Comparison of ENCODE assay signal across 13 cellular contexts in genomic region chr16:30374538-30374937, GRCh38. TPM values are rescaled to one million over a fixed set of nuclear protein-coding genes. Genes with fewer than 3 reads are reported as not detected.
DNase-seq lines count a peak whose midpoint lies in the region; ATAC-seq and TF ChIP-seq lines count a peak whose summit lies in the region.
"Had no signal": no experiment of that assay in that cellular context is flagged by ENCODE, and none has a peak within 500 bp of the region (broad histone marks: within the 10 kb centered on the region; RNA-seq: fewer than 3 reads in every experiment).

A gene with protein sequence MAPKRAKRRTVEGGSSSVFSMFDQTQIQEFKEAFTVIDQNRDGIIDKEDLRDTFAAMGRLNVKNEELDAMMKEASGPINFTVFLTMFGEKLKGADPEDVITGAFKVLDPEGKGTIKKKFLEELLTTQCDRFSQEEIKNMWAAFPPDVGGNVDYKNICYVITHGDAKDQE (plus strand): TSS chr16:30374802. CDS start chr16:30374858, 56 bp downstream.

- peaks cover 3% of the 10 kb centered on the region for H3K79me2 ChIP-seq in smooth muscle cell (ENCODE audit: low read depth)

- 89% methylated on average over 6 of the region's 6 CpGs for WGBS in smooth muscle cell (ENCODE audit: low lambda C conversion rate)

- DNase-seq in left ventricle myocardium superior (peak; percentile 10), cardiac septum (ENCODE audit: low spot score) (no peak), mesothelial cell of epicardium (ENCODE audit: low spot score in 2 of 2, unreplicated experiment in 2 of 2) (no peak), substantia nigra (lab: John Stamatoyannopoulos, UW) (no peak), SKM-1 (lab: John Stamatoyannopoulos, UW; ENCODE audit: unreplicated experiment) (no peak), smooth muscle cell (lab: John Stamatoyannopoulos, UW; ENCODE audit: unreplicated experiment) (no peak)
- DNase-seq: left ventricle myocardium inferior, NCI-H2171 treated with DMSO at 0.1 percent for 48 hours, occipital lobe, Right ventricle myocardium superior had no signal

- H3K9me3 Mint-ChIP-seq in activated naive CD8-positive, alpha-beta T cell (ENCODE audit: low read depth): no peaks in the 10 kb centered on the region
- no peaks in the 10 kb centered on the region for H3K9me3 Mint-ChIP-seq in mesothelial cell of epicardium

- H3K9ac ChIP-seq in smooth muscle cell (ENCODE audit: low read depth): no peak within 1 kb of the TSS

- no peaks in the 10 kb centered on the region for H3K9me3 ChIP-seq in smooth muscle cell (replicated peaks; ENCODE audit: low read depth)
- H3K9me3 ChIP-seq: HAP-1, left ventricle myocardium inferior had no signal

- H3K36me3 ChIP-seq in smooth muscle cell (ENCODE audit: low read depth): no peaks in the 10 kb centered on the region
- H3K36me3 ChIP-seq: HAP-1, left ventricle myocardium inferior had no signal

- H3K27ac ChIP-seq in substantia nigra (ENCODE audit: low read depth, low read length, poor library complexity, severe bottlenecking) (peak within 1 kb of the TSS; percentile 58), smooth muscle cell (ENCODE audit: low read depth) (no peak within 1 kb of the TSS)
- H3K27ac ChIP-seq: left ventricle myocardium inferior had no signal

- peaks cover 31% of the 10 kb centered on the region for H3K4me1 Mint-ChIP-seq in activated naive CD8-positive, alpha-beta T cell (ENCODE audit: low read depth)
- H3K4me1 Mint-ChIP-seq in mesothelial cell of epicardium: peaks cover 39% of the 10 kb centered on the region

- H3K27me3 ChIP-seq in smooth muscle cell (ENCODE audit: low read depth): no peaks in the 10 kb centered on the region

- TF ChIP-seq CTCF in mesothelial cell of epicardium (IDR thresholded peaks at IDR 0.05; ENCODE audit: unreplicated experiment): no peak
- TF ChIP-seq CTCF in smooth muscle cell (IDR thresholded peaks at IDR 0.05; ENCODE audit: borderline replicate concordance, insufficient read depth, poor library complexity, severe bottlenecking): no peak

- peaks cover 14% of the 10 kb centered on the region for H3K4me1 ChIP-seq in smooth muscle cell (ENCODE audit: low read depth)

- no peak within 1 kb of the TSS for H3K4me3 Mint-ChIP-seq in activated naive CD8-positive, alpha-beta T cell
- no peak within 1 kb of the TSS for H3K4me3 Mint-ChIP-seq in mesothelial cell of epicardium

- intact Hi-C loops in left ventricle myocardium superior (cut with micrococcal nuclease) (no loop called here), cardiac septum (cut with DNase I) (no loop called here)

- no peak within 1 kb of the TSS for H3K4me3 ChIP-seq in smooth muscle cell
- H3K4me3 ChIP-seq: HAP-1, left ventricle myocardium inferior had no signal

- peaks cover 2% of the 10 kb centered on the region for H3K36me3 Mint-ChIP-seq in activated naive CD8-positive, alpha-beta T cell
- no peaks in the 10 kb centered on the region for H3K36me3 Mint-ChIP-seq in mesothelial cell of epicardium

- ATAC-seq in left ventricle myocardium superior (no peak), GM19455 (IDR thresholded peaks at IDR 0.05; ENCODE audit: unreplicated experiment) (no peak)

- H3K4me2 ChIP-seq in smooth muscle cell: no peak within 1 kb of the TSS

- no peaks in the 10 kb centered on the region for H3F3A ChIP-seq in smooth muscle cell (ENCODE audit: low read depth)

- H2AFZ ChIP-seq in smooth muscle cell (ENCODE audit: low read depth): no peak within 1 kb of the TSS

- H3K27ac Mint-ChIP-seq in activated naive CD8-positive, alpha-beta T cell: peak within 1 kb of the TSS; percentile 70
- peak within 1 kb of the TSS; percentile 80 for H3K27ac Mint-ChIP-seq in mesothelial cell of epicardium

- H3K27me3 Mint-ChIP-seq in activated naive CD8-positive, alpha-beta T cell: no peaks in the 10 kb centered on the region
- peaks cover 3% of the 10 kb centered on the region for H3K27me3 Mint-ChIP-seq in mesothelial cell of epicardium (ENCODE audit: low read depth)

- H4K20me1 ChIP-seq in smooth muscle cell (ENCODE audit: low read depth): peaks cover 8% of the 10 kb centered on the region

RNA-seq across cellular contexts. Expression of the gene that starts here (rescaled TPM):
- total RNA-seq in left ventricle myocardium superior (not detected), cardiac septum (0.59 TPM), mesothelial cell of epicardium (1.4 to 4.4 TPM (median 2.8 TPM) in 3 replicates), smooth muscle cell (not detected in 2 replicates)
- 3.6 and 8.2 TPM in 2 replicates for polyA plus RNA-seq in smooth muscle cell
- total RNA-seq: left ventricle myocardium inferior, Right ventricle myocardium superior had no signal

Comparison
In these comparisons a context has a peak if more than half of its experiments do, and no peak if none do; other contexts are left out.
1. Peak in DNase-seq in left ventricle myocardium superior; RNA of the gene not detected or under 1 TPM.